In genomic region chr19:33234736-33235135, GRCh38 we compare ENCODE assay signal across 19 cellular contexts. TPM values are rescaled to one million over a fixed set of nuclear protein-coding genes. Genes with fewer than 3 reads are reported as not detected.
DNase-seq lines count a peak whose midpoint lies in the region; ATAC-seq and TF ChIP-seq lines count a peak whose summit lies in the region.
"Had no signal": no experiment of that assay in that cellular context is flagged by ENCODE, and none has a peak within 500 bp of the region (broad histone marks: within the 10 kb centered on the region; RNA-seq: fewer than 3 reads in every experiment).

No MANE protein-coding gene starts in this region.

- H3K27me3 ChIP-seq in Panc1 (ENCODE audit: control insufficient read depth, insufficient read depth, low read length) = no peaks in the 10 kb centered on the region
- H3K27me3 ChIP-seq: SJSA1 had no signal

- in situ Hi-C loops in Panc1 (cut with HindIII; ENCODE audit: low pct_unique_long_range_greater_than_20kb, low sequenced_read_pairs) = no loop called here

- H3K4me1 ChIP-seq in Panc1 (ENCODE audit: control insufficient read depth, insufficient read depth, low read length) = peaks cover 4% of the 10 kb centered on the region; the same call in 1 of the 2 replicates
- H3K4me1 ChIP-seq: SJSA1 had no signal

- H3K36me3 Mint-ChIP-seq in natural killer cell treated with Interleukin-12 subunit alpha and Interleukin-12 subunit beta and Interleukin-15 and Interleukin-18, amount 100 ng/mL, for 72 hours = no peaks in the 10 kb centered on the region
- H3K36me3 Mint-ChIP-seq in natural killer cell = no peaks in the 10 kb centered on the region
- H3K36me3 Mint-ChIP-seq: T-cell had no signal

- H3K27ac ChIP-seq in Panc1 (ENCODE audit: low read length) = no peak overlapping the region
- H3K27ac ChIP-seq: SJSA1 had no signal

- peaks cover 6 to 9% of the 10 kb centered on the region in 2 donors for H3K27me3 Mint-ChIP-seq in natural killer cell treated with Interleukin-12 subunit alpha and Interleukin-12 subunit beta and Interleukin-15 and Interleukin-18, amount 100 ng/mL, for 72 hours
- H3K27me3 Mint-ChIP-seq in natural killer cell (ENCODE audit: low read depth in 2 of 2) = peaks cover 6 to 12% of the 10 kb centered on the region in 2 donors

- H3K4me3 ChIP-seq in Panc1 (ENCODE audit: low read depth in 2 of 2, low read length in 2 of 2) = no peak overlapping the region
- H3K4me3 ChIP-seq: SJSA1 had no signal

- no peak overlapping the region for H3K27ac Mint-ChIP-seq in natural killer cell treated with Interleukin-12 subunit alpha and Interleukin-12 subunit beta and Interleukin-15 and Interleukin-18, amount 100 ng/mL, for 72 hours
- no peak overlapping the region for H3K27ac Mint-ChIP-seq in natural killer cell

- intact Hi-C loops in natural killer cell (cut with micrococcal nuclease) = loop anchor here (1.0 to 5.0 kb wide), 4 partner anchors 68 to 538 kb away; partner anchors contain the start of gene CEBPA
- intact Hi-C loops in Panc1 (cut with micrococcal nuclease; ENCODE audit: unreplicated experiment) = loop anchor here (5.0 kb wide), 1 partner anchor 158 kb away; no protein-coding TSS in a partner anchor
- intact Hi-C loops in left colon (cut with DNase I, micrococcal nuclease) = no loop called here

- H3K9me3 ChIP-seq in Panc1 (ENCODE audit: control insufficient read depth, insufficient read depth, low read depth, low read length) = no peaks in the 10 kb centered on the region
- H3K9me3 ChIP-seq: SJSA1 had no signal

- no peaks in the 10 kb centered on the region for H3K36me3 ChIP-seq in Panc1 (ENCODE audit: control insufficient read depth, insufficient read depth, low read length)
- H3K36me3 ChIP-seq: SJSA1 had no signal

- CTCF ChIA-PET in Panc1 (lab: Charles Lee) = interaction anchor here (0.6 to 1.0 kb wide), 3 partner anchors 165 to 567 kb away, joined by 3 to 5 read pairs (median 4); no protein-coding TSS in a partner anchor

- TF ChIP-seq CTCF in natural killer cell (IDR thresholded peaks at IDR 0.05) = no peak
- TF ChIP-seq CTCF in Panc1 (IDR thresholded peaks at IDR 0.05) = no peak

- DNase-seq in natural killer cell treated with Interleukin-12 subunit alpha and Interleukin-12 subunit beta and Interleukin-15 and Interleukin-18, amount 100 ng/mL, for 72 hours (ENCODE audit: low spot score) = peak; percentile 42
- no peak for DNase-seq in natural killer cell
- no peak for DNase-seq in Panc1 (ENCODE audit: low read depth, low spot score)
- DNase-seq in left colon = no peak
- DNase-seq in activated CD4-positive, CD25-positive, alpha-beta regulatory T cell (lab: John Stamatoyannopoulos, UW) = no peak
- no peak for DNase-seq in NCI-H187 (lab: John Stamatoyannopoulos, UW)
- no peak for DNase-seq in HuH-7 (ENCODE audit: low spot score)
- DNase-seq: NCI-H1092 treated with DMSO at 0.1 percent for 48 hours, NCI-H524 treated with DMSO at 0.1 percent for 48 hours had no signal

- no TSS peak for BruUV-seq in Panc1 (replicated peaks; lab: Mats Ljungman, UMichigan)

- no peaks in the 10 kb centered on the region for H3K9me3 Mint-ChIP-seq in natural killer cell treated with Interleukin-12 subunit alpha and Interleukin-12 subunit beta and Interleukin-15 and Interleukin-18, amount 100 ng/mL, for 72 hours
- no peaks in the 10 kb centered on the region for H3K9me3 Mint-ChIP-seq in natural killer cell
- H3K9me3 Mint-ChIP-seq: T-cell had no signal

- POLR2A ChIA-PET in Panc1 (lab: Charles Lee) = no interaction called here

- H3K4me3 Mint-ChIP-seq in natural killer cell treated with Interleukin-12 subunit alpha and Interleukin-12 subunit beta and Interleukin-15 and Interleukin-18, amount 100 ng/mL, for 72 hours = no peak overlapping the region
- H3K4me3 Mint-ChIP-seq in natural killer cell = no peak overlapping the region

- no peak for ATAC-seq in natural killer cell treated with Interleukin-12 subunit alpha and Interleukin-12 subunit beta and Interleukin-15 and Interleukin-18, amount 100 ng/mL, for 72 hours
- ATAC-seq in natural killer cell (no peak), Panc1 (peak; percentile 9; the same call in 1 of the 2 replicates), left colon (peak; percentile 2), HG02885 (IDR thresholded peaks at IDR 0.05; ENCODE audit: poor library complexity, unreplicated experiment) (no peak)

- peaks cover 6 to 17% of the 10 kb centered on the region in 2 donors for H3K4me1 Mint-ChIP-seq in natural killer cell treated with Interleukin-12 subunit alpha and Interleukin-12 subunit beta and Interleukin-15 and Interleukin-18, amount 100 ng/mL, for 72 hours (ENCODE audit: low read depth in 2 of 2)
- H3K4me1 Mint-ChIP-seq in natural killer cell = peaks cover 0 to 16% of the 10 kb centered on the region in 2 donors

RNA-seq across cellular contexts. Expression of gene SLC7A10, which starts 9.1 kb away (rescaled TPM):
- not detected for total RNA-seq in natural killer cell treated with Interleukin-12 subunit alpha and Interleukin-12 subunit beta and Interleukin-15 and Interleukin-18, amount 100 ng/mL, for 72 hours
- not detected for total RNA-seq in natural killer cell
- total RNA-seq in Panc1 (2021; ENCODE audit: unreplicated experiment) = 1.1 TPM
- 5.2 TPM for polyA plus RNA-seq in Panc1 (2012; ENCODE audit: insufficient read length)
- total RNA-seq in left colon = under 1 TPM in 1 of 2 donors, not detected in 1; 0.22 TPM
- total RNA-seq: A172, Calu3, H4, M059J, PC-3, RPMI7951, SJSA1, T-cell had no signal
- polyA plus RNA-seq: BJ had no signal

RNA-seq across cellular contexts. Expression of gene LRP3, which starts 40.6 kb away (rescaled TPM):
- total RNA-seq in natural killer cell treated with Interleukin-12 subunit alpha and Interleukin-12 subunit beta and Interleukin-15 and Interleukin-18, amount 100 ng/mL, for 72 hours = not detected
- total RNA-seq in natural killer cell = under 1 TPM in 2 of 3 donors, not detected in 1; 0.33 to 0.38 TPM
- 28.6 TPM for total RNA-seq in Panc1 (2021; ENCODE audit: unreplicated experiment)
- polyA plus RNA-seq in Panc1 (2012; ENCODE audit: insufficient read length) = 40.1 TPM
- total RNA-seq in left colon = 10 to 100 TPM in 1 of 2 donors, 1 to 10 TPM in 1; 7.2 to 12.4 TPM

Comparison
In these comparisons a context has a peak if more than half of its experiments do, and no peak if none do; other contexts are left out.
1. ATAC-seq: peak in Panc1 (single experiment) and left colon (single experiment); none in natural killer cell treated with Interleukin-12 subunit alpha and Interleukin-12 subunit beta and Interleukin-15 and Interleukin-18, amount 100 ng/mL, for 72 hours (0 of 2), natural killer cell (0 of 3) and HG02885 (single experiment).
2. RNA of gene LRP3, which starts 40.6 kb away (total RNA-seq): 28.6 TPM in Panc1 (single experiment) and 7.2 to 12.4 TPM in left colon; 0.33 to 0.38 TPM in natural killer cell and not detected in natural killer cell treated with Interleukin-12 subunit alpha and Interleukin-12 subunit beta and Interleukin-15 and Interleukin-18, amount 100 ng/mL, for 72 hours; every median in the first group is over 4 times any median in the second.
3. intact Hi-C loops: an anchor here in natural killer cell (1.0 to 5.0 kb wide) and Panc1 (5.0 kb wide); none called in left colon.